In genomic region chr2:68362069-68362468, GRCh38 we compare ENCODE assay signal across 9 cellular contexts. TPM values are rescaled to one million over a fixed set of nuclear protein-coding genes. Genes with fewer than 3 reads are reported as not detected.
DNase-seq lines count a peak whose midpoint lies in the region; ATAC-seq and TF ChIP-seq lines count a peak whose summit lies in the region.
"Had no signal": no experiment of that assay in that cellular context is flagged by ENCODE, and none has a peak within 500 bp of the region (broad histone marks: within the 10 kb centered on the region; RNA-seq: fewer than 3 reads in every experiment).

No MANE protein-coding gene starts in this region.

- no peak for TF ChIP-seq EP300 in sigmoid colon (IDR thresholded peaks at IDR 0.05)

- H3K9ac ChIP-seq in HCT116 (ENCODE audit: low read length) = no peak overlapping the region

- intact Hi-C loops in HCT116 (cut with micrococcal nuclease) (loop anchor here (1.0 kb wide), 1 partner anchor 79 kb away; no protein-coding TSS in a partner anchor), sigmoid colon (cut with DNase I) (loop anchor here (1.0 kb wide), 1 partner anchor 79 kb away; no protein-coding TSS in a partner anchor)

- peak; percentile 60 for TF ChIP-seq RAD21 in HCT116 (IDR thresholded peaks at IDR 0.05; ENCODE audit: low read depth)

- peak overlapping the region; percentile 90 for H2AFZ ChIP-seq in HCT116 (ENCODE audit: low read depth, low read length, poor library complexity, severe bottlenecking)

- RAD21 ChIA-PET in HCT116 (lab: Charles Lee; ENCODE audit: low non-redundant PET in 1 of 2, low total read pairs in 2 of 2, uncharacterized antibody in 2 of 2, unreplicated experiment in 2 of 2) = no interaction called here

- peak overlapping the region; percentile 70 for H3K4me3 Mint-ChIP-seq in activated naive CD8-positive, alpha-beta T cell

- no peaks in the 10 kb centered on the region for H3K79me2 ChIP-seq in HCT116 (ENCODE audit: insufficient read depth, low read length)

- ATAC-seq in HCT116 = peak; percentile 77
- no peak for ATAC-seq in GM19328 (IDR thresholded peaks at IDR 0.05; ENCODE audit: unreplicated experiment)

- H3K27ac Mint-ChIP-seq in activated naive CD8-positive, alpha-beta T cell = peak overlapping the region; percentile 59

- TF ChIP-seq POLR2A in HCT116 (IDR thresholded peaks at IDR 0.05; ENCODE audit: borderline replicate concordance, extremely low read depth, insufficient read depth, insufficient read length) (no peak), NB4 (IDR thresholded peaks at IDR 0.05; ENCODE audit: extremely low read depth, insufficient read length) (peak; percentile 35), sigmoid colon (IDR thresholded peaks at IDR 0.05) (no peak)

- H3K36me3 Mint-ChIP-seq in activated naive CD8-positive, alpha-beta T cell = no peaks in the 10 kb centered on the region

- H3K9me3 ChIP-seq in HCT116 (ENCODE audit: control insufficient read depth in 1 of 2, insufficient read depth in 1 of 2, low read depth in 1 of 2, low read length in 2 of 2) (no peaks in the 10 kb centered on the region), right atrium auricular region (no peaks in the 10 kb centered on the region), sigmoid colon (no peaks in the 10 kb centered on the region)

- CTCF ChIA-PET in HCT116 (lab: Charles Lee) = no interaction called here

- H3K27me3 ChIP-seq in HCT116 (ENCODE audit: insufficient read depth, low read length) = no peaks in the 10 kb centered on the region
- H3K27me3 ChIP-seq in right atrium auricular region = no peaks in the 10 kb centered on the region
- no peaks in the 10 kb centered on the region for H3K27me3 ChIP-seq in sigmoid colon

- no peaks in the 10 kb centered on the region for H3K9me2 ChIP-seq in HCT116 (ENCODE audit: insufficient read depth)

- 0 out of 2 replicates have a peak overlapping the region, but pooled peaks have one; percentile 10 for H3K4me2 ChIP-seq in HCT116 (ENCODE audit: low read length)

- TF ChIP-seq CTCF in HCT116 (IDR thresholded peaks at IDR 0.05 in 2 of 3, conservative IDR thresholded peaks at IDR 0.05 in 1 of 3; ENCODE audit: borderline replicate concordance in 1 of 3, insufficient read depth in 1 of 3, low read depth in 2 of 3, low read length in 2 of 3) (peak; percentile 69 to 84 (median 78); a peak in 5 of 6 replicates), NB4 (IDR thresholded peaks at IDR 0.05; ENCODE audit: low read depth, low read length) (peak; percentile 61), right atrium auricular region (IDR thresholded peaks at IDR 0.05) (peak; percentile 77 to 78), sigmoid colon (IDR thresholded peaks at IDR 0.05) (peak; percentile 47 to 89 (median 68))

- no TSS peak for BruUV-seq in HCT116 (replicated peaks; lab: Mats Ljungman, UMichigan)

- no peaks in the 10 kb centered on the region for H4K20me1 ChIP-seq in HCT116 (ENCODE audit: insufficient read depth)

- H3K4me1 Mint-ChIP-seq in activated naive CD8-positive, alpha-beta T cell (ENCODE audit: low read depth) = peaks cover 7% of the 10 kb centered on the region

- H3K4me3 ChIP-seq in HCT116 (replicated peaks in 1 of 2; ENCODE audit: low read depth in 1 of 2, low read length in 2 of 2) (no peak overlapping the region), NB4 (ENCODE audit: low read depth, low read length) (peak overlapping the region; percentile 30), right atrium auricular region (no peak overlapping the region), sigmoid colon (no peak overlapping the region)
- H3K4me3 ChIP-seq: skin epidermis had no signal

- H3K27me3 Mint-ChIP-seq in activated naive CD8-positive, alpha-beta T cell = no peaks in the 10 kb centered on the region

- POLR2A ChIA-PET in HCT116 (lab: Charles Lee) = no interaction called here

- H3K9me3 Mint-ChIP-seq in activated naive CD8-positive, alpha-beta T cell (ENCODE audit: low read depth) = no peaks in the 10 kb centered on the region

- WGBS in sigmoid colon, 2 donors = 18 to 25% methylated on average over 12 of the region's 12 CpGs

- H3K4me1 ChIP-seq in HCT116 (ENCODE audit: control insufficient read depth in 1 of 2, insufficient read depth in 2 of 2, low read length in 2 of 2) = peaks cover 0 to 4% of the 10 kb centered on the region in 2 experiments; a peak in 2 of 4 replicates
- H3K4me1 ChIP-seq in right atrium auricular region = peaks cover 0 to 6% of the 10 kb centered on the region in 2 donors
- H3K4me1 ChIP-seq in sigmoid colon = peaks cover 0 to 4% (median 0%) of the 10 kb centered on the region in 4 donors

- H3K36me3 ChIP-seq in HCT116 (ENCODE audit: control insufficient read depth in 1 of 2, insufficient read depth in 2 of 2, low read length in 2 of 2) = no peaks in the 10 kb centered on the region
- H3K36me3 ChIP-seq in right atrium auricular region = no peaks in the 10 kb centered on the region
- H3K36me3 ChIP-seq in sigmoid colon = no peaks in the 10 kb centered on the region

- peak; percentile 84 for DNase-seq in GDM1 (lab: John Stamatoyannopoulos, UW)
- peak; percentile 65 for DNase-seq in HCT116 (ENCODE audit: low read depth, low spot score)
- DNase-seq in NB4 (ENCODE audit: low read depth) = peak; percentile 93
- DNase-seq in SW480 (ENCODE audit: low spot score) = peak; percentile 77
- DNase-seq in right atrium auricular region (ENCODE audit: low spot score) = peak; percentile 73
- peak; percentile 86 for DNase-seq in sigmoid colon

- H3K27ac ChIP-seq in HCT116 (ENCODE audit: low read depth, low read length) (no peak overlapping the region), right atrium auricular region (no peak overlapping the region), sigmoid colon (no peak overlapping the region)

TF ChIP-seq in HCT116, 20 proteins besides CTCF, POLR2A, EP300 and RAD21:
- no peak for TF ChIP-seq ZFX (IDR thresholded peaks at IDR 0.05)
- peak; percentile 76 for TF ChIP-seq YY1 (IDR thresholded peaks at IDR 0.05; ENCODE audit: extremely low read depth, insufficient replicate concordance, low read depth, low read length)
- TF ChIP-seq ATF3 (IDR thresholded peaks at IDR 0.05) = no peak
- peak; percentile 99 for TF ChIP-seq MAX (IDR thresholded peaks at IDR 0.05)
- TF ChIP-seq CBX3 (IDR thresholded peaks at IDR 0.05; ENCODE audit: low read depth) = peak; percentile 98
- peak; percentile 15; the same call in 1 of the 2 replicates for TF ChIP-seq SP1 (IDR thresholded peaks at IDR 0.05; ENCODE audit: low read depth)
- no peak for TF ChIP-seq ZNF274 (IDR thresholded peaks at IDR 0.05; ENCODE audit: low read depth, low read length)
- TF ChIP-seq TCF7L2 (IDR thresholded peaks at IDR 0.05; ENCODE audit: borderline replicate concordance, extremely low read depth, insufficient read depth, insufficient read length) = no peak
- no peak for TF ChIP-seq EZH2 (IDR thresholded peaks at IDR 0.05)
- no peak for TF ChIP-seq EZH2phosphoT487 (IDR thresholded peaks at IDR 0.05; ENCODE audit: borderline replicate concordance)
- TF ChIP-seq SRF (IDR thresholded peaks at IDR 0.05; ENCODE audit: low read depth) = 0 out of 2 replicates have a peak, but pooled peaks have one; percentile 26
- no peak for TF ChIP-seq JUND (IDR thresholded peaks at IDR 0.05)

RNA-seq across cellular contexts. Expression of gene PLEK, which starts 3.0 kb away (rescaled TPM):
- total RNA-seq in HCT116 (2021; ENCODE audit: unreplicated experiment) (0.22 TPM), right atrium auricular region (1 to 10 TPM; 3.1 to 4.4 TPM), sigmoid colon (10 to 100 TPM in 2 of 4 donors, 1 to 10 TPM in 2; 5.8 to 15.2 (median 10.3) TPM)
- polyA plus RNA-seq in HCT116 (2012) = not detected in 2 replicates
- polyA plus RNA-seq in sigmoid colon = 10 to 100 TPM; 12.5 to 16.8 (median 12.6) TPM

RNA-seq across cellular contexts. Expression of gene CNRIP1, which starts 42.3 kb away (rescaled TPM):
- total RNA-seq in HCT116 (2021; ENCODE audit: unreplicated experiment) (not detected), right atrium auricular region (10 to 100 TPM in 1 of 2 donors, 1 to 10 TPM in 1; 9.9 to 24.9 TPM), sigmoid colon (10 to 100 TPM; 22.5 to 38.2 (median 32.6) TPM)
- not detected in 2 replicates for polyA plus RNA-seq in HCT116 (2012)
- 10 to 100 TPM in 2 of 3 donors, 1 to 10 TPM in 1; 6.2 to 16.2 (median 10.0) TPM for polyA plus RNA-seq in sigmoid colon
